16 cellular contexts compared by ENCODE assay signal in genomic region chr1:83639785-83640184, GRCh38.
DNase-seq lines count a peak whose midpoint lies in the region; ATAC-seq and TF ChIP-seq lines count a peak whose summit lies in the region.
"Had no signal": no experiment of that assay in that cellular context is flagged by ENCODE, and none has a peak within 500 bp of the region (broad histone marks: within the 10 kb centered on the region; RNA-seq: fewer than 3 reads in every experiment).

No MANE protein-coding gene starts in this region.

- H3K36me3 Mint-ChIP-seq in GM23338 (ENCODE audit: low read depth) (no peaks in the 10 kb centered on the region), chondrocyte (ENCODE audit: low read depth) (no peaks in the 10 kb centered on the region), neural crest cell (ENCODE audit: low read depth) (no peaks in the 10 kb centered on the region)
- H3K36me3 Mint-ChIP-seq: CD4-positive, CD25-positive, alpha-beta regulatory T cell had no signal

- ATAC-seq in GM23338 = no peak
- no peak for ATAC-seq in HG03045 (IDR thresholded peaks at IDR 0.05; ENCODE audit: unreplicated experiment)
- no peak for ATAC-seq in HG03571 (IDR thresholded peaks at IDR 0.05; ENCODE audit: unreplicated experiment)
- ATAC-seq: HepG2 had no signal

- no peaks in the 10 kb centered on the region for H3F3A ChIP-seq in GM23338 (replicated peaks; ENCODE audit: low read depth)

- H3K36me3 ChIP-seq in GM23338 (ENCODE audit: insufficient read depth) = no peaks in the 10 kb centered on the region
- H3K36me3 ChIP-seq: BLaER1, HAP-1 had no signal

- H3K27me3 ChIP-seq in GM23338 (ENCODE audit: insufficient read depth) = no peaks in the 10 kb centered on the region
- H3K27me3 ChIP-seq: BLaER1 had no signal

- H3K27ac Mint-ChIP-seq in GM23338 (no peak overlapping the region), chondrocyte (ENCODE audit: unreplicated experiment) (no peak overlapping the region), neural crest cell (ENCODE audit: unreplicated experiment) (peak overlapping the region; percentile 32)
- H3K27ac Mint-ChIP-seq: CD4-positive, CD25-positive, alpha-beta regulatory T cell had no signal

- DNase-seq in GM23338 (ENCODE audit: low spot score) (no peak), chondrocyte (ENCODE audit: low spot score) (no peak), globus pallidus (ENCODE audit: low spot score) (peak; percentile 11), neural crest cell (ENCODE audit: low read depth, low spot score) (no peak), NCI-H1436 treated with DMSO at 0.1 percent for 48 hours (lab: John Stamatoyannopoulos, UW) (no peak)
- DNase-seq: 8988T; AML-193; Calu3; CD4-positive, CD25-positive, alpha-beta regulatory T cell; DMS 273 treated with DMSO at 0.1 percent for 48 hours; GOT3 had no signal

- H3K4me1 Mint-ChIP-seq in GM23338 = peaks cover 10% of the 10 kb centered on the region
- H3K4me1 Mint-ChIP-seq in chondrocyte (ENCODE audit: low read depth) = peaks cover 7% of the 10 kb centered on the region
- H3K4me1 Mint-ChIP-seq in neural crest cell = peaks cover 20% of the 10 kb centered on the region

- H3K9me2 ChIP-seq in GM23338 (ENCODE audit: insufficient read depth) = peaks cover 9% of the 10 kb centered on the region

- no peaks in the 10 kb centered on the region for H3K9me3 Mint-ChIP-seq in GM23338
- H3K9me3 Mint-ChIP-seq in chondrocyte (ENCODE audit: low read depth) = peaks cover 3% of the 10 kb centered on the region
- no peaks in the 10 kb centered on the region for H3K9me3 Mint-ChIP-seq in neural crest cell

- H3K4me3 Mint-ChIP-seq in GM23338 (no peak overlapping the region), chondrocyte (ENCODE audit: unreplicated experiment) (no peak overlapping the region), neural crest cell (no peak overlapping the region)

- peaks cover 8% of the 10 kb centered on the region; the same call in 1 of the 2 replicates for H3K4me1 ChIP-seq in GM23338 (ENCODE audit: insufficient read depth)

- H3K79me2 ChIP-seq in GM23338 (replicated peaks; ENCODE audit: insufficient read depth) = no peaks in the 10 kb centered on the region

- no peaks in the 10 kb centered on the region for H4K20me1 ChIP-seq in GM23338 (replicated peaks; ENCODE audit: insufficient read depth)
- H4K20me1 ChIP-seq: BLaER1 had no signal

- H3K4me3 ChIP-seq in GM23338 = no peak overlapping the region
- H3K4me3 ChIP-seq: BLaER1, HAP-1 had no signal

- 0 out of 2 replicates have a peak overlapping the region, but pooled peaks have one; percentile 0 for H2AFZ ChIP-seq in GM23338

- H3K27me3 Mint-ChIP-seq in GM23338 (ENCODE audit: insufficient read depth, low read depth, poor library complexity) = no peaks in the 10 kb centered on the region
- H3K27me3 Mint-ChIP-seq in chondrocyte (ENCODE audit: low read depth) = no peaks in the 10 kb centered on the region
- no peaks in the 10 kb centered on the region for H3K27me3 Mint-ChIP-seq in neural crest cell (ENCODE audit: low read depth)
- H3K27me3 Mint-ChIP-seq: CD4-positive, CD25-positive, alpha-beta regulatory T cell had no signal

- no peak overlapping the region for H3K4me2 ChIP-seq in GM23338
- H3K4me2 ChIP-seq: BLaER1 had no signal

- TF ChIP-seq CTCF in GM23338 (conservative IDR thresholded peaks at IDR 0.05; ENCODE audit: low read depth in 2 of 2) (peak in 1 of 2 experiments; percentile 44; a peak in 2 of 4 replicates), chondrocyte (IDR thresholded peaks at IDR 0.05) (peak; percentile 25), neural crest cell (conservative IDR thresholded peaks at IDR 0.05) (no peak)

- no peak overlapping the region for H3K27ac ChIP-seq in GM23338 (ENCODE audit: low read depth)
- H3K27ac ChIP-seq: BLaER1 had no signal

TF ChIP-seq in GM23338, 12 proteins besides CTCF, POLR2A, EP300 and RAD21:
- TF ChIP-seq JUNB (IDR thresholded peaks at IDR 0.05; ENCODE audit: unreplicated experiment) (no peak), NANOG (IDR thresholded peaks at IDR 0.05; ENCODE audit: borderline replicate concordance) (no peak), CREB1 (CRISPR knock-in tag; IDR thresholded peaks at IDR 0.05; ENCODE audit: low read depth) (no peak), ZNF331 (CRISPR knock-in tag; IDR thresholded peaks at IDR 0.05; ENCODE audit: low read depth) (no peak), ZNF114 (CRISPR knock-in tag; IDR thresholded peaks at IDR 0.05) (no peak), REST (IDR thresholded peaks at IDR 0.05; ENCODE audit: unreplicated experiment) (no peak), EZH2phosphoT487 (IDR thresholded peaks at IDR 0.05; ENCODE audit: unreplicated experiment) (no peak)
